In genomic region chr14:27958757-27959156, GRCh38 we compare ENCODE assay signal across 34 cellular contexts.
A peak's percentile ranks its signal among the peaks of the same experiment; 100 is the strongest.
DNase-seq lines count a peak whose midpoint lies in the region; ATAC-seq, FAIRE-seq and TF ChIP-seq lines count a peak whose summit lies in the region.
"Had no signal": no experiment of that assay in that cellular context is flagged by ENCODE, and none has a peak within 500 bp of the region (broad histone marks: within the 10 kb centered on the region; RNA-seq: fewer than 3 reads in every experiment).

No MANE protein-coding gene starts in this region.

- WGBS in HepG2 (ENCODE audit: low lambda C conversion rate) = 16% methylated on average over 2 of the region's 2 CpGs
- WGBS in right lobe of liver (ENCODE audit: insufficient coverage, low coverage, low lambda C conversion rate, missing lambda C conversion rate) = 65% methylated on average over 2 of the region's 2 CpGs
- WGBS in A549 (ENCODE audit: missing lambda C conversion rate) = 29% methylated on average over 2 of the region's 2 CpGs
- WGBS in lower leg skin, 2 donors = 86 to 90% methylated on average over 2 of the region's 2 CpGs

- H3K36me3 ChIP-seq in HepG2 (replicated peaks in 1 of 2; ENCODE audit: control insufficient read depth in 1 of 2, insufficient read depth in 2 of 2, low read length in 2 of 2) (no peaks in the 10 kb centered on the region), right lobe of liver (no peaks in the 10 kb centered on the region), PC-3 (ENCODE audit: low read depth, low read length) (no peaks in the 10 kb centered on the region)
- H3K36me3 ChIP-seq: BE2C; BLaER1; BLaER1 treated with 17β-estradiol and CSF1 and Interleukin-3, amounts not matched to agents 10 nM and 100 nM had no signal

- CTCF ChIA-PET in HepG2 (lab: Yijun Ruan, JAX; ENCODE audit: low intra/inter-chr PET ratio, low total read pairs) (no interaction called here), A549 (lab: Yijun Ruan, JAX) (no interaction called here), PC-3 (lab: Charles Lee) (no interaction called here)

- FAIRE-seq in HepG2 (lab: Jason Lieb, UNC) (no peak), A549 (lab: Jason Lieb, UNC) (no peak)
- FAIRE-seq: A204.1, D721Med had no signal

- in situ Hi-C loops in HepG2 (cut with HindIII; ENCODE audit: extremely low pct_ligation_motif_present, low pct_unique_long_range_greater_than_20kb) = no loop called here

- H3K79me2 ChIP-seq in HepG2 (ENCODE audit: insufficient read depth, low read length) (no peaks in the 10 kb centered on the region), PC-3 (ENCODE audit: low read length) (no peaks in the 10 kb centered on the region)

- H3K4me3 ChIP-seq in HepG2 (replicated peaks in 1 of 3; ENCODE audit: insufficient read depth in 1 of 3, low read depth in 2 of 3, low read length in 3 of 3) (no peak overlapping the region), right lobe of liver (no peak overlapping the region), A549 (no peak overlapping the region), PC-3 (ENCODE audit: low read length) (no peak overlapping the region), lower leg skin (ENCODE audit: low read depth, poor library complexity, severe bottlenecking) (no peak overlapping the region)
- H3K4me3 ChIP-seq: BLaER1; BLaER1 treated with 17β-estradiol and CSF1 and Interleukin-3, amounts not matched to agents 10 nM and 100 nM had no signal

- intact Hi-C loops in HepG2 (cut with micrococcal nuclease; ENCODE audit: unreplicated experiment) = no loop called here
- intact Hi-C loops in right lobe of liver (cut with DNase I) = no loop called here
- intact Hi-C loops in PC-3 (cut with micrococcal nuclease) = no loop called here
- intact Hi-C loops in lower leg skin (cut with DNase I; ENCODE audit: low total_unique reads) = no loop called here

- H3K27me3 ChIP-seq in HepG2 (ENCODE audit: control insufficient read depth in 1 of 2, insufficient read depth in 2 of 2, low read length in 2 of 2) (no peaks in the 10 kb centered on the region), right lobe of liver (no peaks in the 10 kb centered on the region), PC-3 (ENCODE audit: low read length) (peaks cover 8% of the 10 kb centered on the region; the same call in 1 of the 2 replicates)
- H3K27me3 ChIP-seq: BE2C; BLaER1; BLaER1 treated with 17β-estradiol and CSF1 and Interleukin-3, amounts not matched to agents 10 nM and 100 nM had no signal

- H3K27ac ChIP-seq in HepG2 (ENCODE audit: extremely low read length, insufficient read depth, low read length) (no peak overlapping the region), right lobe of liver (no peak overlapping the region), A549 (no peak overlapping the region), PC-3 (ENCODE audit: low read length) (no peak overlapping the region)
- H3K27ac ChIP-seq: 22Rv1; BLaER1; BLaER1 treated with 17β-estradiol and CSF1 and Interleukin-3, amounts not matched to agents 10 nM and 100 nM; C4-2B had no signal

- H2AFZ ChIP-seq in HepG2 (ENCODE audit: low read length) (no peak overlapping the region), PC-3 (ENCODE audit: low read length) (no peak overlapping the region)

- DNase-seq in HepG2 (ENCODE audit: low spot score) = no peak
- no peak for DNase-seq in right lobe of liver
- DNase-seq in A549 (ENCODE audit: low read depth in 1 of 2, low spot score in 1 of 2) = no peak
- no peak for DNase-seq in PC-3
- peak; percentile 4 for DNase-seq in astrocyte of the hippocampus (ENCODE audit: low read depth, low spot score)
- no peak for DNase-seq in activated T-cell treated with anti-CD3 and anti-CD28 coated beads for 4 hours
- DNase-seq in lower leg skin (ENCODE audit: low spot score in 2 of 2) = no peak
- DNase-seq in T-helper 2 cell = no peak
- DNase-seq: 8988T; ACHN; AML-193; BE2C; C1 segment of cervical spinal cord; Caco-2; Calu3; CD4-positive, alpha-beta memory T cell; CD4-positive, alpha-beta T cell; CD4-positive, CD25-positive, alpha-beta regulatory T cell; CD8-positive, alpha-beta memory T cell; CD8-positive, alpha-beta T cell; COR-L47; DMS 273 treated with DMSO at 0.1 percent for 48 hours; DMS153; DMS53; DMS79; DMS79 treated with DMSO at 0.1 percent for 48 hours; DND-41; EL had no signal

- H3K9ac ChIP-seq in HepG2 (ENCODE audit: insufficient read depth, low read depth, low read length) (no peak overlapping the region), PC-3 (ENCODE audit: low read length) (no peak overlapping the region)
- H3K9ac ChIP-seq: BLaER1; BLaER1 treated with 17β-estradiol and CSF1 and Interleukin-3, amounts not matched to agents 10 nM and 100 nM had no signal

- TF ChIP-seq POLR2A in HepG2 (IDR thresholded peaks at IDR 0.05; ENCODE audit: insufficient read depth in 1 of 2, low read depth in 2 of 2, low read length in 2 of 2) (no peak), right lobe of liver (IDR thresholded peaks at IDR 0.05) (no peak), A549 (IDR thresholded peaks at IDR 0.05; ENCODE audit: low read length) (no peak), lower leg skin (IDR thresholded peaks at IDR 0.05) (no peak)

- TF ChIP-seq EP300 in HepG2 (IDR thresholded peaks at IDR 0.05; ENCODE audit: low read depth in 2 of 2, low read length in 2 of 2) (no peak), HepG2 (CRISPR knock-in tag; IDR thresholded peaks at IDR 0.05; ENCODE audit: borderline replicate concordance) (no peak), A549 (IDR thresholded peaks at IDR 0.05) (no peak)

- no peak for TF ChIP-seq CTCF in HepG2 (CRISPR knock-in tag; IDR thresholded peaks at IDR 0.05)
- TF ChIP-seq CTCF in right lobe of liver (IDR thresholded peaks at IDR 0.05) = no peak
- TF ChIP-seq CTCF in A549 (IDR thresholded peaks at IDR 0.05) = no peak
- no peak for TF ChIP-seq CTCF in PC-3 (conservative IDR thresholded peaks at IDR 0.05; ENCODE audit: low read depth, low read length)
- TF ChIP-seq CTCF in lower leg skin (IDR thresholded peaks at IDR 0.05) = no peak

- POLR2A ChIA-PET in HepG2 (lab: Yijun Ruan, JAX) = no interaction called here
- POLR2A ChIA-PET in A549 (lab: Yijun Ruan, JAX) = no interaction called here
- POLR2A ChIA-PET in PC-3 (lab: Charles Lee; ENCODE audit: unreplicated experiment) = no interaction called here

- H3F3A ChIP-seq in PC-3 (ENCODE audit: low read length, unreplicated experiment) = no peaks in the 10 kb centered on the region

- no peaks in the 10 kb centered on the region for H3K9me2 ChIP-seq in PC-3 (replicated peaks; ENCODE audit: low read length)

- no peak for TF ChIP-seq RAD21 in HepG2 (CRISPR knock-in tag; IDR thresholded peaks at IDR 0.05)
- TF ChIP-seq RAD21 in A549 (conservative IDR thresholded peaks at IDR 0.05 in 1 of 2, IDR thresholded peaks at IDR 0.05 in 1 of 2) = no peak

- H3K4me1 ChIP-seq in HepG2 (ENCODE audit: insufficient read depth, low read length) (no peaks in the 10 kb centered on the region), right lobe of liver (no peaks in the 10 kb centered on the region), A549 (no peaks in the 10 kb centered on the region), PC-3 (ENCODE audit: insufficient read depth, low read length) (no peaks in the 10 kb centered on the region)
- H3K4me1 ChIP-seq: BE2C; BLaER1; BLaER1 treated with 17β-estradiol and CSF1 and Interleukin-3, amounts not matched to agents 10 nM and 100 nM; Caco-2 had no signal

- H3K9me3 ChIP-seq in HepG2 (ENCODE audit: low read length) (peaks cover 94% of the 10 kb centered on the region), right lobe of liver (no peaks in the 10 kb centered on the region), A549 (no peaks in the 10 kb centered on the region), PC-3 (ENCODE audit: low read length) (no peaks in the 10 kb centered on the region)
- H3K9me3 ChIP-seq: BE2C; BLaER1; BLaER1 treated with 17β-estradiol and CSF1 and Interleukin-3, amounts not matched to agents 10 nM and 100 nM; Caco-2 had no signal

- BruUV-seq in HepG2 (replicated peaks; lab: Mats Ljungman, UMichigan) = no TSS peak
- no TSS peak for BruUV-seq in PC-3 (replicated peaks; lab: Mats Ljungman, UMichigan)

- ATAC-seq in HepG2 (no peak), right lobe of liver (no peak), A549 (no peak), PC-3 (peak; percentile 60)
- ATAC-seq: CD8-positive, alpha-beta T cell had no signal

- H3K4me2 ChIP-seq in HepG2 (ENCODE audit: low read depth, low read length) = no peak overlapping the region
- no peak overlapping the region for H3K4me2 ChIP-seq in A549
- H3K4me2 ChIP-seq in PC-3 (ENCODE audit: low read length) = no peak overlapping the region
- H3K4me2 ChIP-seq: BLaER1; BLaER1 treated with 17β-estradiol and CSF1 and Interleukin-3, amounts not matched to agents 10 nM and 100 nM had no signal

- no peaks in the 10 kb centered on the region for H4K20me1 ChIP-seq in HepG2 (ENCODE audit: insufficient read depth, low read length)
- H4K20me1 ChIP-seq in PC-3 (ENCODE audit: low read length) = no peaks in the 10 kb centered on the region
- H4K20me1 ChIP-seq: BLaER1; BLaER1 treated with 17β-estradiol and CSF1 and Interleukin-3, amounts not matched to agents 10 nM and 100 nM had no signal

TF ChIP-seq in HepG2, 621 proteins besides CTCF, POLR2A, EP300 and RAD21 (continues in another document):
- peak; percentile 56; the same call in 1 of the 2 replicates for TF ChIP-seq MAFF (IDR thresholded peaks at IDR 0.05; ENCODE audit: low read depth, low read length)

TF ChIP-seq in A549, 52 proteins besides CTCF, POLR2A, EP300 and RAD21:
- peak; percentile 49 for TF ChIP-seq MAFK (IDR thresholded peaks at IDR 0.05; ENCODE audit: partially characterized antibody)
- TF ChIP-seq, protein P1, sequence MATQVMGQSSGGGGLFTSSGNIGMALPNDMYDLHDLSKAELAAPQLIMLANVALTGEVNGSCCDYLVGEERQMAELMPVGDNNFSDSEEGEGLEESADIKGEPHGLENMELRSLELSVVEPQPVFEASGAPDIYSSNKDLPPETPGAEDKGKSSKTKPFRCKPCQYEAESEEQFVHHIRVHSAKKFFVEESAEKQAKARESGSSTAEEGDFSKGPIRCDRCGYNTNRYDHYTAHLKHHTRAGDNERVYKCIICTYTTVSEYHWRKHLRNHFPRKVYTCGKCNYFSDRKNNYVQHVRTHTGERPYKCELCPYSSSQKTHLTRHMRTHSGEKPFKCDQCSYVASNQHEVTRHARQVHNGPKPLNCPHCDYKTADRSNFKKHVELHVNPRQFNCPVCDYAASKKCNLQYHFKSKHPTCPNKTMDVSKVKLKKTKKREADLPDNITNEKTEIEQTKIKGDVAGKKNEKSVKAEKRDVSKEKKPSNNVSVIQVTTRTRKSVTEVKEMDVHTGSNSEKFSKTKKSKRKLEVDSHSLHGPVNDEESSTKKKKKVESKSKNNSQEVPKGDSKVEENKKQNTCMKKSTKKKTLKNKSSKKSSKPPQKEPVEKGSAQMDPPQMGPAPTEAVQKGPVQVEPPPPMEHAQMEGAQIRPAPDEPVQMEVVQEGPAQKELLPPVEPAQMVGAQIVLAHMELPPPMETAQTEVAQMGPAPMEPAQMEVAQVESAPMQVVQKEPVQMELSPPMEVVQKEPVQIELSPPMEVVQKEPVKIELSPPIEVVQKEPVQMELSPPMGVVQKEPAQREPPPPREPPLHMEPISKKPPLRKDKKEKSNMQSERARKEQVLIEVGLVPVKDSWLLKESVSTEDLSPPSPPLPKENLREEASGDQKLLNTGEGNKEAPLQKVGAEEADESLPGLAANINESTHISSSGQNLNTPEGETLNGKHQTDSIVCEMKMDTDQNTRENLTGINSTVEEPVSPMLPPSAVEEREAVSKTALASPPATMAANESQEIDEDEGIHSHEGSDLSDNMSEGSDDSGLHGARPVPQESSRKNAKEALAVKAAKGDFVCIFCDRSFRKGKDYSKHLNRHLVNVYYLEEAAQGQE (IDR thresholded peaks at IDR 0.05) = no peak

Comparison
In these comparisons a context has a peak if more than half of its experiments do, and no peak if none do; other contexts are left out.
1. Of the 38 proteins assayed by ChIP-seq in both HepG2 and A549: peak only in HepG2: none; only in A549: none; in both: MAFK; in neither: 37.